Comparison of ENCODE assay signal across 30 cellular contexts in genomic region chr13:111065698-111066097, GRCh38.
"Had no signal": no experiment of that assay in that cellular context is flagged by ENCODE, and none has a peak within 500 bp of the region (broad histone marks: within the 10 kb centered on the region; RNA-seq: fewer than 3 reads in every experiment).

No MANE protein-coding gene starts in this region.

- H3K9me3 ChIP-seq: ovary, right lobe of liver, thoracic aorta had no signal

- H3K4me1 ChIP-seq: right lobe of liver had no signal

- H3K4me3 ChIP-seq: ovary, right lobe of liver, smooth muscle cell, thoracic aorta, tibial nerve had no signal

- DNase-seq: central memory CD4-positive, alpha-beta T cell; dorsolateral prefrontal cortex; effector CD8-positive, alpha-beta T cell; endodermal cell; foreskin melanocyte; glutamatergic neuron; heart right ventricle; hippocampal formation; immature natural killer cell; islet precursor cell; kidney glomerular epithelial cell; left colon; mammary epithelial cell; mesendoderm; naive thymus-derived CD8-positive, alpha-beta T cell; occipital lobe; retina; right lobe of liver; stimulated activated CD4-positive, alpha-beta T cell treated with anti-CD3 and anti-CD28 coated beads, Interleukin-12 subunit alpha, Interleukin-12 subunit beta, amount 100 ng/mL, for 4 hours; stimulated activated CD4-positive, alpha-beta T cell treated with anti-CD3 and anti-CD28 coated beads, Interleukin-1b, Interleukin-23, amount 100 ng/mL, for 48 hours; stimulated activated CD4-positive, alpha-beta T cell treated with anti-CD3 and anti-CD28 coated beads, Interleukin-4, amount 100 ng/mL, for 1 hour; stimulated activated naive CD8-positive, alpha-beta T cell treated with anti-CD3 and anti-CD28 coated beads, Interleukin-15, Interleukin-2, amounts not matched to agents 100 U/mL and 50 U/mL, for 24 hours; substantia nigra had no signal

- H3K27ac ChIP-seq: epithelial cell of prostate, right lobe of liver, thoracic aorta, tibial nerve had no signal

- H3K27me3 ChIP-seq: ovary, right lobe of liver, tibial nerve had no signal

- H3K36me3 ChIP-seq: heart right ventricle, ovary, right lobe of liver, thoracic aorta, tibial nerve had no signal

- ATAC-seq: esophagus mucosa; naive thymus-derived CD8-positive, alpha-beta T cell; stimulated activated memory B cell treated with anti-CD40 and anti-IgM and Interleukin-4, amounts not matched to agents 10 μg/mL and 1 μg/mL and 100 μg/mL, for 72 hours; stimulated activated naive CD8-positive, alpha-beta T cell treated with anti-CD3 and anti-CD28 coated beads, Interleukin-15, Interleukin-2, amounts not matched to agents 100 U/mL and 50 U/mL, for 24 hours had no signal
